Comparison of ENCODE assay signal across 8 cellular contexts in genomic region chr18:31610841-31611240, GRCh38. TPM values are rescaled to one million over a fixed set of nuclear protein-coding genes. Genes with fewer than 3 reads are reported as not detected.
DNase-seq lines count a peak whose midpoint lies in the region; ATAC-seq and TF ChIP-seq lines count a peak whose summit lies in the region.
"Had no signal": no experiment of that assay in that cellular context is flagged by ENCODE, and none has a peak within 500 bp of the region (broad histone marks: within the 10 kb centered on the region; RNA-seq: fewer than 3 reads in every experiment).

No MANE protein-coding gene starts in this region.

- no peak overlapping the region for H3K27ac ChIP-seq in GM23338 (ENCODE audit: low read depth)

- H3K27me3 Mint-ChIP-seq in GM23338 (ENCODE audit: insufficient read depth, low read depth, poor library complexity) (no peaks in the 10 kb centered on the region), progenitor cell of endocrine pancreas (no peaks in the 10 kb centered on the region)

- H3K9me3 Mint-ChIP-seq in GM23338, result no peaks in the 10 kb centered on the region
- no peaks in the 10 kb centered on the region for H3K9me3 Mint-ChIP-seq in progenitor cell of endocrine pancreas (ENCODE audit: low read depth)

- peaks cover 24% of the 10 kb centered on the region; the same call in 2 of the 3 replicates for H3K4me1 Mint-ChIP-seq in GM23338
- peaks cover 50% of the 10 kb centered on the region for H3K4me1 Mint-ChIP-seq in progenitor cell of endocrine pancreas (ENCODE audit: low read depth)

- H3K4me2 ChIP-seq in GM23338, result no peak overlapping the region

- no peak overlapping the region; the same call in 1 of the 2 replicates for H3K27ac Mint-ChIP-seq in GM23338
- peak overlapping the region; percentile 5 for H3K27ac Mint-ChIP-seq in progenitor cell of endocrine pancreas

- H3K79me2 ChIP-seq in GM23338 (replicated peaks; ENCODE audit: insufficient read depth), result no peaks in the 10 kb centered on the region

- peak overlapping the region; percentile 0; the same call in 1 of the 2 replicates for H2AFZ ChIP-seq in GM23338

- DNase-seq in GM23338 (ENCODE audit: low spot score), result peak; percentile 87
- DNase-seq in NCI-H345 (lab: John Stamatoyannopoulos, UW), result peak; percentile 48
- DNase-seq in epithelial cell of proximal tubule (ENCODE audit: low read depth), result no peak
- DNase-seq in progenitor cell of endocrine pancreas (ENCODE audit: low spot score, unreplicated experiment), result peak; percentile 49
- no peak for DNase-seq in activated T-cell treated with anti-CD3 and anti-CD28 coated beads, Interleukin-2, amount 50 U/mL, for 1 hour
- no peak for DNase-seq in stimulated activated CD4-positive, alpha-beta T cell treated with anti-CD3 and anti-CD28 coated beads, Interleukin-2, amount 100 ng/mL, for 24 hours
- DNase-seq in epidermal melanocyte (ENCODE audit: insufficient read length, low spot score), result no peak

- H3K27me3 ChIP-seq in GM23338 (ENCODE audit: insufficient read depth), result no peaks in the 10 kb centered on the region

- TF ChIP-seq CTCF in GM23338 (conservative IDR thresholded peaks at IDR 0.05; ENCODE audit: low read depth in 2 of 2), result peak; percentile 44 to 54
- peak; percentile 46 for TF ChIP-seq CTCF in epithelial cell of proximal tubule (conservative IDR thresholded peaks at IDR 0.05; ENCODE audit: low read depth, low read length)
- peak; percentile 60 for TF ChIP-seq CTCF in progenitor cell of endocrine pancreas (IDR thresholded peaks at IDR 0.05; ENCODE audit: unreplicated experiment)

- no peaks in the 10 kb centered on the region for H4K20me1 ChIP-seq in GM23338 (replicated peaks; ENCODE audit: insufficient read depth)

- no peaks in the 10 kb centered on the region for H3K36me3 ChIP-seq in GM23338 (ENCODE audit: insufficient read depth)

- peak; percentile 99 for ATAC-seq in GM23338

- H3K36me3 Mint-ChIP-seq in GM23338 (ENCODE audit: low read depth) (no peaks in the 10 kb centered on the region), progenitor cell of endocrine pancreas (ENCODE audit: insufficient read depth) (no peaks in the 10 kb centered on the region)

- no peak overlapping the region for H3K4me3 Mint-ChIP-seq in GM23338
- peak overlapping the region; percentile 35 for H3K4me3 Mint-ChIP-seq in progenitor cell of endocrine pancreas (ENCODE audit: low read depth)

- H3F3A ChIP-seq in GM23338 (replicated peaks; ENCODE audit: low read depth), result no peaks in the 10 kb centered on the region

- peaks cover 6% of the 10 kb centered on the region; the same call in 1 of the 2 replicates for H3K4me1 ChIP-seq in GM23338 (ENCODE audit: insufficient read depth)

- H3K4me3 ChIP-seq in GM23338 (no peak overlapping the region), epithelial cell of proximal tubule (ENCODE audit: low read depth, low read length) (no peak overlapping the region)

- no peaks in the 10 kb centered on the region for H3K9me2 ChIP-seq in GM23338 (ENCODE audit: insufficient read depth)

TF ChIP-seq in GM23338, 12 proteins besides CTCF, POLR2A, EP300 and RAD21 (continues in another document):
- TF ChIP-seq REST (IDR thresholded peaks at IDR 0.05; ENCODE audit: unreplicated experiment) (no peak), JUNB (IDR thresholded peaks at IDR 0.05; ENCODE audit: unreplicated experiment) (no peak), CREB1 (CRISPR knock-in tag; IDR thresholded peaks at IDR 0.05; ENCODE audit: low read depth) (no peak), POLR2AphosphoS5 (IDR thresholded peaks at IDR 0.05; ENCODE audit: low read depth) (no peak), EZH2 (IDR thresholded peaks at IDR 0.05; ENCODE audit: low read depth, unreplicated experiment) (no peak), NANOG (IDR thresholded peaks at IDR 0.05; ENCODE audit: borderline replicate concordance) (no peak), EZH2phosphoT487 (IDR thresholded peaks at IDR 0.05; ENCODE audit: unreplicated experiment) (no peak), ZNF331 (CRISPR knock-in tag; IDR thresholded peaks at IDR 0.05; ENCODE audit: low read depth) (no peak), ZNF114 (CRISPR knock-in tag; IDR thresholded peaks at IDR 0.05) (no peak; the same call in 1 of the 2 replicates), ZNF462 (CRISPR knock-in tag; IDR thresholded peaks at IDR 0.05) (no peak; the same call in 1 of the 2 replicates), STAT1 (IDR thresholded peaks at IDR 0.05; ENCODE audit: unreplicated experiment) (no peak)

RNA-seq across cellular contexts. Expression of gene TTR, which starts 19.2 kb away (rescaled TPM):
- total RNA-seq in GM23338 (2014; rRNA removed; shearing (Covaris generic)), result not detected in 2 replicates
- polyA plus RNA-seq in GM23338 (2016; fragmentation: Nextera tagmentation; extraction: Ambion mirVana), result not detected in 2 replicates
- total RNA-seq in epithelial cell of proximal tubule (not detected in 2 replicates), progenitor cell of endocrine pancreas (150 and 157 TPM in 2 replicates)
- total RNA-seq: subcutaneous adipose tissue had no signal

Comparison
In these comparisons a context has a peak if more than half of its experiments do, and no peak if none do; other contexts are left out.
1. DNase-seq: peak in GM23338 (single experiment), NCI-H345 (single experiment) and progenitor cell of endocrine pancreas (single experiment); none in epithelial cell of proximal tubule (single experiment), activated T-cell treated with anti-CD3 and anti-CD28 coated beads, Interleukin-2, amount 50 U/mL, for 1 hour (single experiment), stimulated activated CD4-positive, alpha-beta T cell treated with anti-CD3 and anti-CD28 coated beads, Interleukin-2, amount 100 ng/mL, for 24 hours (0 of 2) and epidermal melanocyte (single experiment).
2. RNA of gene TTR, which starts 19.2 kb away (total RNA-seq): 150 to 157 TPM in progenitor cell of endocrine pancreas; not detected in GM23338 and not detected in epithelial cell of proximal tubule; every median in the first group is over 100 times any median in the second.
3. Peak in every context shown above with its lines, with median percentiles within 50 percentile points of each other: CTCF ChIP-seq.